In genomic region chr21:36330904-36331303, GRCh38 we compare ENCODE assay signal across 7 cellular contexts. TPM values are rescaled to one million over a fixed set of nuclear protein-coding genes. Genes with fewer than 3 reads are reported as not detected.
A peak's percentile ranks its signal among the peaks of the same experiment; 100 is the strongest.
DNase-seq lines count a peak whose midpoint lies in the region; ATAC-seq, FAIRE-seq and TF ChIP-seq lines count a peak whose summit lies in the region.

No MANE protein-coding gene starts in this region.

- peak overlapping the region in 2 of 4 donors; percentile 42 to 56 for H3K27ac ChIP-seq in gastrocnemius medialis

- ATAC-seq in left cardiac atrium = peak; percentile 71 to 88
- peak; percentile 69 to 85 for ATAC-seq in gastrocnemius medialis
- ATAC-seq in GM19324 (IDR thresholded peaks at IDR 0.05; ENCODE audit: low FRiP score, unreplicated experiment) = no peak

- H3K36me3 ChIP-seq in gastrocnemius medialis = peaks cover 0 to 10% of the 10 kb centered on the region in 2 donors

- peaks cover 7% of the 10 kb centered on the region for H3K36me3 Mint-ChIP-seq in activated naive CD8-positive, alpha-beta T cell treated with anti-CD3 and anti-CD28 coated beads for 36 hours

- H3K27me3 Mint-ChIP-seq in activated naive CD8-positive, alpha-beta T cell treated with anti-CD3 and anti-CD28 coated beads for 36 hours = no peaks in the 10 kb centered on the region

- peak; percentile 41 to 76 (median 65) for TF ChIP-seq CTCF in gastrocnemius medialis (IDR thresholded peaks at IDR 0.05 in 4 of 5, conservative IDR thresholded peaks at IDR 0.05 in 1 of 5)

- H3K4me1 ChIP-seq in gastrocnemius medialis = peaks cover 45 to 54% of the 10 kb centered on the region in 2 donors

- TF ChIP-seq POLR2A in gastrocnemius medialis (IDR thresholded peaks at IDR 0.05) = no peak

- no peak overlapping the region for H3K4me3 Mint-ChIP-seq in activated naive CD8-positive, alpha-beta T cell treated with anti-CD3 and anti-CD28 coated beads for 36 hours

- DNase-seq in GM03348 (ENCODE audit: low spot score) (peak; percentile 53), HK-2 (ENCODE audit: unreplicated experiment) (peak; percentile 11), RCC 7860 (ENCODE audit: low spot score) (peak; percentile 39), left cardiac atrium (peak; percentile 44), gastrocnemius medialis (no peak)
- peak; percentile 28 for DNase-seq in activated naive CD8-positive, alpha-beta T cell treated with anti-CD3 and anti-CD28 coated beads for 36 hours

- in situ Hi-C loops in gastrocnemius medialis (cut with MboI; ENCODE audit: low sequenced_read_pairs in 4 of 4) = loop anchor here in 1 of 4 donors (10.0 kb wide), 1 partner anchor 186 kb away; no protein-coding TSS in a partner anchor

- H3K27ac Mint-ChIP-seq in activated naive CD8-positive, alpha-beta T cell treated with anti-CD3 and anti-CD28 coated beads for 36 hours = peak overlapping the region; percentile 3

- no peaks in the 10 kb centered on the region for H3K9me3 ChIP-seq in gastrocnemius medialis

- FAIRE-seq in RCC 7860 (lab: Jason Lieb, UNC) = no peak

- H3K4me1 Mint-ChIP-seq in activated naive CD8-positive, alpha-beta T cell treated with anti-CD3 and anti-CD28 coated beads for 36 hours = peaks cover 37% of the 10 kb centered on the region

- H3K27me3 ChIP-seq in gastrocnemius medialis = no peaks in the 10 kb centered on the region

- intact Hi-C loops in left cardiac atrium (cut with DNase I) = loop anchor here in 1 of 2 donors (5.0 kb wide), 1 partner anchor 189 kb away; no protein-coding TSS in a partner anchor
- intact Hi-C loops in gastrocnemius medialis (cut with DNase I; ENCODE audit: low total_unique reads) = loop anchor here (1.0 to 5.0 kb wide), 2 partner anchors 69 to 190 kb away; no protein-coding TSS in a partner anchor

- no peak overlapping the region for H3K4me3 ChIP-seq in gastrocnemius medialis

- no peaks in the 10 kb centered on the region for H3K9me3 Mint-ChIP-seq in activated naive CD8-positive, alpha-beta T cell treated with anti-CD3 and anti-CD28 coated beads for 36 hours

RNA-seq across cellular contexts. Expression of gene MORC3, which starts 10.9 kb away (rescaled TPM):
- 10 to 100 TPM; 15.2 to 17.4 TPM for total RNA-seq in activated naive CD8-positive, alpha-beta T cell treated with anti-CD3 and anti-CD28 coated beads for 36 hours
- 10 to 100 TPM; 19.2 to 20.2 TPM for total RNA-seq in left cardiac atrium
- total RNA-seq in gastrocnemius medialis = 10 to 100 TPM; 28.1 to 35.5 (median 31.7) TPM

RNA-seq across cellular contexts. Expression of gene CHAF1B, which starts 54.3 kb away (rescaled TPM):
- total RNA-seq in activated naive CD8-positive, alpha-beta T cell treated with anti-CD3 and anti-CD28 coated beads for 36 hours = 10 to 100 TPM; 35.6 to 38.0 TPM
- total RNA-seq in left cardiac atrium (1 to 10 TPM in 1 of 2 donors, under 1 TPM in 1; 0.84 to 1.4 TPM), gastrocnemius medialis (10 to 100 TPM in 2 of 4 donors, 1 to 10 TPM in 2; 2.5 to 20.2 (median 7.4) TPM)

Comparison
In these comparisons a context has a peak if more than half of its experiments do, and no peak if none do; other contexts are left out.
1. DNase-seq: peak in GM03348 (single experiment), HK-2 (single experiment), RCC 7860 (single experiment), activated naive CD8-positive, alpha-beta T cell treated with anti-CD3 and anti-CD28 coated beads for 36 hours (single experiment) and left cardiac atrium (single experiment); none in gastrocnemius medialis (0 of 2).